Comparison of ENCODE assay signal across 16 cellular contexts in the genomic region with DNA sequence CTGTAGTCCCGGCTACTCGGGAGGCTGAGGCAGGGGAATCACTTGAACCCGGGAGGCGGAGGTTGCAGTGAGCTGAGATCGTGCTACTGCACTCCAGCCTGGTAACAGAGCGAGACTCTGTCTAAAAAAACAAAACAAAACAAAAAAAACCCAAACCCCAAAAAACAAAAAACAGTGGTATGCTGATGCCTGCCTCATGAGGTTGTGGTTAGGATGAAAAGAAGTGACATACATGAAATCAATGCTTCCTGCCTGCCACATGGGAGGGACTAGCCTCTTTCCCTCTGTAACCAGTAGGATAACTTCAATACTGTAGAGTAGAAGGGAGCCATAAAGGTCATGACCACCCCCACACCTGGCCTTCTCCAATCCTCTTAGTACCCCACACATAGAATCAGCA. TPM values are rescaled to one million over a fixed set of nuclear protein-coding genes. Genes with fewer than 3 reads are reported as not detected.
DNase-seq lines count a peak whose midpoint lies in the region; ATAC-seq, FAIRE-seq and TF ChIP-seq lines count a peak whose summit lies in the region.
"Had no signal": no experiment of that assay in that cellular context is flagged by ENCODE, and none has a peak within 500 bp of the region (broad histone marks: within the 10 kb centered on the region; RNA-seq: fewer than 3 reads in every experiment).

No MANE protein-coding gene starts in this region.

- H3K4me3 ChIP-seq in pancreas: no peak overlapping the region
- H3K4me3 ChIP-seq: adrenal gland, gastrocnemius medialis, GM23248 had no signal

- no peak for FAIRE-seq in pancreas (lab: Jason Lieb, UNC)

- H3K9me3 Mint-ChIP-seq in activated T-cell treated with anti-CD3 and anti-CD28 coated beads, Interleukin-2, amount 50 U/mL, for 24 hours: peaks cover 11% of the 10 kb centered on the region
- H3K9me3 Mint-ChIP-seq in activated naive CD4-positive, alpha-beta T cell treated with anti-CD3 and anti-CD28 coated beads, Interleukin-2, amount 50 U/mL, for 72 hours: peaks cover 6 to 14% of the 10 kb centered on the region in 2 donors
- peaks cover 4% of the 10 kb centered on the region for H3K9me3 Mint-ChIP-seq in natural killer cell treated with Interleukin-12 subunit alpha and Interleukin-12 subunit beta and Interleukin-15 and Interleukin-18, amount 100 ng/mL, for 72 hours

- H3K4me1 ChIP-seq in pancreas: peaks cover 0 to 9% (median 0%) of the 10 kb centered on the region in 3 donors
- H3K4me1 ChIP-seq: adrenal gland had no signal

- no peak overlapping the region for H3K27ac ChIP-seq in pancreas
- H3K27ac ChIP-seq: adrenal gland, gastrocnemius medialis, GM23248 had no signal

- no peak for TF ChIP-seq CTCF in pancreas (IDR thresholded peaks at IDR 0.05)

- no peaks in the 10 kb centered on the region for H3K9me3 ChIP-seq in T-helper 17 cell (ENCODE audit: control insufficient read depth, low read length, poor library complexity, severe bottlenecking)
- H3K9me3 ChIP-seq in pancreas: no peaks in the 10 kb centered on the region
- H3K9me3 ChIP-seq: adrenal gland, gastrocnemius medialis had no signal

- peaks cover 96% of the 10 kb centered on the region for H3K4me1 Mint-ChIP-seq in activated T-cell treated with anti-CD3 and anti-CD28 coated beads, Interleukin-2, amount 50 U/mL, for 24 hours (ENCODE audit: low read depth)
- peaks cover 69% of the 10 kb centered on the region for H3K4me1 Mint-ChIP-seq in T-helper 17 cell
- peaks cover 75 to 85% of the 10 kb centered on the region in 2 donors for H3K4me1 Mint-ChIP-seq in natural killer cell treated with Interleukin-12 subunit alpha and Interleukin-12 subunit beta and Interleukin-15 and Interleukin-18, amount 100 ng/mL, for 72 hours (ENCODE audit: low read depth in 2 of 2)

- no peak overlapping the region for H3K4me3 Mint-ChIP-seq in activated T-cell treated with anti-CD3 and anti-CD28 coated beads, Interleukin-2, amount 50 U/mL, for 24 hours
- H3K4me3 Mint-ChIP-seq in T-helper 17 cell: peak overlapping the region; percentile 82
- peak overlapping the region; percentile 83 for H3K4me3 Mint-ChIP-seq in natural killer cell treated with Interleukin-12 subunit alpha and Interleukin-12 subunit beta and Interleukin-15 and Interleukin-18, amount 100 ng/mL, for 72 hours

- 96 to 98% methylated on average over 6 of the region's 6 CpGs for WGBS in pancreas, 2 donors

- intact Hi-C loops in pancreas (cut with DNase I): no loop called here

- DNase-seq in activated T-cell treated with anti-CD3 and anti-CD28 coated beads, Interleukin-2, amount 50 U/mL, for 24 hours: no peak
- no peak for DNase-seq in activated T-cell treated with anti-CD3 and anti-CD28 coated beads, Interleukin-2, amount 50 U/mL, for 1 hour
- DNase-seq in T-helper 17 cell (peak in 1 of 3 donors; percentile 34), NCI-H2171 treated with DMSO at 0.1 percent for 48 hours (lab: John Stamatoyannopoulos, UW) (no peak), HT-29 (ENCODE audit: low spot score) (no peak), pancreas (no peak)
- peak in 1 of 2 donors; percentile 51 for DNase-seq in activated naive CD4-positive, alpha-beta T cell treated with anti-CD3 and anti-CD28 coated beads, Interleukin-2, amount 50 U/mL, for 72 hours (ENCODE audit: low spot score in 2 of 2)
- peak; percentile 61 for DNase-seq in natural killer cell treated with Interleukin-12 subunit alpha and Interleukin-12 subunit beta and Interleukin-15 and Interleukin-18, amount 100 ng/mL, for 72 hours (ENCODE audit: low spot score)
- DNase-seq: ACHN, adrenal gland, Calu3, gastrocnemius medialis, GM23248, mammary epithelial cell, NCI-H1092 treated with DMSO at 0.1 percent for 48 hours had no signal

- no peaks in the 10 kb centered on the region for H3K27me3 ChIP-seq in pancreas
- H3K27me3 ChIP-seq: adrenal gland, gastrocnemius medialis had no signal

- peak overlapping the region; percentile 31 for H3K27ac Mint-ChIP-seq in activated T-cell treated with anti-CD3 and anti-CD28 coated beads, Interleukin-2, amount 50 U/mL, for 24 hours
- H3K27ac Mint-ChIP-seq in T-helper 17 cell: peak overlapping the region; percentile 96
- peak overlapping the region; percentile 55 to 88 for H3K27ac Mint-ChIP-seq in activated naive CD4-positive, alpha-beta T cell treated with anti-CD3 and anti-CD28 coated beads, Interleukin-2, amount 50 U/mL, for 72 hours
- H3K27ac Mint-ChIP-seq in natural killer cell treated with Interleukin-12 subunit alpha and Interleukin-12 subunit beta and Interleukin-15 and Interleukin-18, amount 100 ng/mL, for 72 hours: peak overlapping the region; percentile 92 to 96

- peak; percentile 56 for ATAC-seq in T-helper 17 cell
- ATAC-seq in activated naive CD4-positive, alpha-beta T cell treated with anti-CD3 and anti-CD28 coated beads, Interleukin-2, amount 50 U/mL, for 72 hours: peak; percentile 13 to 30
- peak in 1 of 2 donors; percentile 42 for ATAC-seq in natural killer cell treated with Interleukin-12 subunit alpha and Interleukin-12 subunit beta and Interleukin-15 and Interleukin-18, amount 100 ng/mL, for 72 hours
- ATAC-seq in pancreas: no peak
- ATAC-seq: gastrocnemius medialis, sciatic nerve had no signal

- H3K36me3 Mint-ChIP-seq in activated T-cell treated with anti-CD3 and anti-CD28 coated beads, Interleukin-2, amount 50 U/mL, for 24 hours (ENCODE audit: low read depth): peaks cover 1% of the 10 kb centered on the region
- no peaks in the 10 kb centered on the region for H3K36me3 Mint-ChIP-seq in T-helper 17 cell (ENCODE audit: low read depth)
- peaks cover 12 to 17% of the 10 kb centered on the region in 2 donors for H3K36me3 Mint-ChIP-seq in activated naive CD4-positive, alpha-beta T cell treated with anti-CD3 and anti-CD28 coated beads, Interleukin-2, amount 50 U/mL, for 72 hours
- peaks cover 8% of the 10 kb centered on the region for H3K36me3 Mint-ChIP-seq in natural killer cell treated with Interleukin-12 subunit alpha and Interleukin-12 subunit beta and Interleukin-15 and Interleukin-18, amount 100 ng/mL, for 72 hours

- no peaks in the 10 kb centered on the region for H3K27me3 Mint-ChIP-seq in activated T-cell treated with anti-CD3 and anti-CD28 coated beads, Interleukin-2, amount 50 U/mL, for 24 hours
- no peaks in the 10 kb centered on the region for H3K27me3 Mint-ChIP-seq in T-helper 17 cell
- no peaks in the 10 kb centered on the region for H3K27me3 Mint-ChIP-seq in natural killer cell treated with Interleukin-12 subunit alpha and Interleukin-12 subunit beta and Interleukin-15 and Interleukin-18, amount 100 ng/mL, for 72 hours

- H3K36me3 ChIP-seq in pancreas: no peaks in the 10 kb centered on the region
- H3K36me3 ChIP-seq: adrenal gland, gastrocnemius medialis had no signal

RNA-seq across cellular contexts. Expression of gene TENT5C, which starts 55.2 kb away (rescaled TPM):
- total RNA-seq in T-helper 17 cell: 100 to 1,000 TPM; 129 to 173 TPM
- total RNA-seq in activated naive CD4-positive, alpha-beta T cell treated with anti-CD3 and anti-CD28 coated beads, Interleukin-2, amount 50 U/mL, for 72 hours: 10 to 100 TPM in 1 of 2 donors, 1 to 10 TPM in 1; 6.6 to 14.2 TPM
- total RNA-seq in natural killer cell treated with Interleukin-12 subunit alpha and Interleukin-12 subunit beta and Interleukin-15 and Interleukin-18, amount 100 ng/mL, for 72 hours: 10 to 100 TPM; 75.1 to 86.2 TPM
- 0.05 and 0.13 TPM in 2 replicates for total RNA-seq in HT-29 (2014; rRNA removed; shearing (Covaris generic))
- 10 to 100 TPM; 21.5 to 68.1 (median 38.3) TPM for total RNA-seq in pancreas
- 10 to 100 TPM in 1 of 2 donors, 1 to 10 TPM in 1; 6.7 to 19.1 TPM for polyA plus RNA-seq in pancreas
- total RNA-seq: GM23248 had no signal

Comparison
In these comparisons a context has a peak if more than half of its experiments do, and no peak if none do; other contexts are left out.
1. H3K27ac Mint-ChIP-seq: peak in every context shown above with its lines; median percentile 96 in T-helper 17 cell; 94 in natural killer cell treated with Interleukin-12 subunit alpha and Interleukin-12 subunit beta and Interleukin-15 and Interleukin-18, amount 100 ng/mL, for 72 hours; 72 in activated naive CD4-positive, alpha-beta T cell treated with anti-CD3 and anti-CD28 coated beads, Interleukin-2, amount 50 U/mL, for 72 hours; 31 in activated T-cell treated with anti-CD3 and anti-CD28 coated beads, Interleukin-2, amount 50 U/mL, for 24 hours.
2. ATAC-seq: peak in T-helper 17 cell (single experiment) and activated naive CD4-positive, alpha-beta T cell treated with anti-CD3 and anti-CD28 coated beads, Interleukin-2, amount 50 U/mL, for 72 hours (2 of 2); none in pancreas (0 of 4).